8 cellular contexts compared by ENCODE assay signal in genomic region chr10:92690211-92691041, GRCh38. TPM values are rescaled to one million over a fixed set of nuclear protein-coding genes. Genes with fewer than 3 reads are reported as not detected.
DNase-seq lines count a peak whose midpoint lies in the region; ATAC-seq and TF ChIP-seq lines count a peak whose summit lies in the region.

No MANE protein-coding gene starts in this region.

- H3K9ac ChIP-seq in PC-3 (ENCODE audit: low read length) = peak overlapping the region; percentile 26; the same call in 1 of the 2 replicates

- peaks cover 14% of the 10 kb centered on the region for H3K79me2 ChIP-seq in PC-3 (ENCODE audit: low read length)

- H3K36me3 ChIP-seq in HAP-1 (replicated peaks) (peaks cover 13% of the 10 kb centered on the region; the same call in 1 of the 2 replicates), PC-3 (ENCODE audit: low read depth, low read length) (no peaks in the 10 kb centered on the region; the same call in 1 of the 2 replicates), gastroesophageal sphincter (no peaks in the 10 kb centered on the region)

- POLR2A ChIA-PET in PC-3 (lab: Charles Lee; ENCODE audit: unreplicated experiment) = interaction anchor here (0.6 kb wide), 2 partner anchors 67 to 131 kb away, joined by 3 read pairs; no protein-coding TSS in a partner anchor

- no peaks in the 10 kb centered on the region for H3F3A ChIP-seq in PC-3 (ENCODE audit: low read length, unreplicated experiment)

- no peaks in the 10 kb centered on the region; the same call in 1 of the 2 replicates for H3K9me3 ChIP-seq in HAP-1
- no peaks in the 10 kb centered on the region for H3K9me3 ChIP-seq in PC-3 (ENCODE audit: low read length)
- peaks cover 0 to 10% (median 0%) of the 10 kb centered on the region in 3 donors for H3K9me3 ChIP-seq in gastroesophageal sphincter

- no peak overlapping the region for H3K27ac ChIP-seq in PC-3 (ENCODE audit: low read length)
- peak overlapping the region; percentile 18 to 92 (median 84) for H3K27ac ChIP-seq in gastroesophageal sphincter

- H3K4me2 ChIP-seq in PC-3 (ENCODE audit: low read length) = peak overlapping the region; percentile 84

- 14 to 34% methylated on average over 4 to 7 of the region's 77 CpGs for WGBS in gastroesophageal sphincter (ENCODE audit: low coverage in 1 of 2), 2 donors

- no peak for TF ChIP-seq POLR2A in gastroesophageal sphincter (IDR thresholded peaks at IDR 0.05)

- no peaks in the 10 kb centered on the region for H4K20me1 ChIP-seq in PC-3 (ENCODE audit: low read length)

- peak overlapping the region; percentile 71 for H3K4me3 ChIP-seq in HAP-1
- H3K4me3 ChIP-seq in PC-3 (ENCODE audit: low read length) = peak overlapping the region; percentile 86
- H3K4me3 ChIP-seq in gastroesophageal sphincter = peak overlapping the region; percentile 61 to 76

- TF ChIP-seq EP300 in gastroesophageal sphincter (IDR thresholded peaks at IDR 0.05) = no peak

- TF ChIP-seq CTCF in PC-3 (conservative IDR thresholded peaks at IDR 0.05; ENCODE audit: low read depth, low read length) (no peak), gastroesophageal sphincter (IDR thresholded peaks at IDR 0.05) (no peak), omental fat pad (IDR thresholded peaks at IDR 0.05) (no peak)

- no TSS peak for BruUV-seq in PC-3 (replicated peaks; lab: Mats Ljungman, UMichigan)

- DNase-seq in AG20443 (ENCODE audit: low spot score) (peak; percentile 55), HAP-1 (ENCODE audit: low spot score in 2 of 2) (peak; percentile 43 to 72), PC-3 (peak; percentile 55), omental fat pad (ENCODE audit: low spot score) (no peak), ureter (ENCODE audit: low spot score) (peak; percentile 53)
- peak; percentile 60 for DNase-seq in activated T-helper 9 cell treated with anti-CD3 and anti-CD28 coated beads, Interleukin-2, amount 50 U/mL, for 16 hours (ENCODE audit: low read depth)

- intact Hi-C loops in PC-3 (cut with micrococcal nuclease) = loop anchor here (1.0 to 10.0 kb wide), 2 partner anchors 132 to 184 kb away; no protein-coding TSS in a partner anchor

- CTCF ChIA-PET in PC-3 (lab: Charles Lee) = no interaction called here

- in situ Hi-C loops in HAP-1 (cut with MboI; ENCODE audit: low sequenced_read_pairs) = no loop called here

- no peaks in the 10 kb centered on the region for H3K27me3 ChIP-seq in HAP-1 (ENCODE audit: low read depth)
- no peaks in the 10 kb centered on the region for H3K27me3 ChIP-seq in PC-3 (ENCODE audit: low read length)
- H3K27me3 ChIP-seq in gastroesophageal sphincter = peaks cover 43% of the 10 kb centered on the region

- peaks cover 17% of the 10 kb centered on the region for H3K4me1 ChIP-seq in HAP-1
- H3K4me1 ChIP-seq in PC-3 (ENCODE audit: insufficient read depth, low read length) = peaks cover 10% of the 10 kb centered on the region; the same call in 1 of the 2 replicates
- H3K4me1 ChIP-seq in gastroesophageal sphincter = peaks cover 0 to 49% (median 0%) of the 10 kb centered on the region in 3 donors

- ATAC-seq in PC-3 (peak; percentile 53), gastroesophageal sphincter (peak; percentile 60), omental fat pad (ENCODE audit: low FRiP score) (peak; percentile 52), HG02610 (IDR thresholded peaks at IDR 0.05; ENCODE audit: unreplicated experiment) (no peak)

- H3K9me2 ChIP-seq in PC-3 (replicated peaks; ENCODE audit: low read length) = no peaks in the 10 kb centered on the region

- H2AFZ ChIP-seq in PC-3 (ENCODE audit: low read length) = peak overlapping the region; percentile 99

RNA-seq across cellular contexts. Expression of gene HHEX, which starts 0.7 kb away (rescaled TPM):
- 2.2 and 3.2 TPM in 2 replicates for total RNA-seq in PC-3 (2014; rRNA removed)
- 10 to 100 TPM in 1 of 4 donors, 1 to 10 TPM in 3; 2.8 to 10.6 (median 5.9) TPM for total RNA-seq in gastroesophageal sphincter
- 10 to 100 TPM in 2 of 4 donors, 1 to 10 TPM in 2; 1.7 to 20.0 (median 10.3) TPM for total RNA-seq in omental fat pad
- total RNA-seq in ureter = 6.3 TPM
